In the genomic region with DNA sequence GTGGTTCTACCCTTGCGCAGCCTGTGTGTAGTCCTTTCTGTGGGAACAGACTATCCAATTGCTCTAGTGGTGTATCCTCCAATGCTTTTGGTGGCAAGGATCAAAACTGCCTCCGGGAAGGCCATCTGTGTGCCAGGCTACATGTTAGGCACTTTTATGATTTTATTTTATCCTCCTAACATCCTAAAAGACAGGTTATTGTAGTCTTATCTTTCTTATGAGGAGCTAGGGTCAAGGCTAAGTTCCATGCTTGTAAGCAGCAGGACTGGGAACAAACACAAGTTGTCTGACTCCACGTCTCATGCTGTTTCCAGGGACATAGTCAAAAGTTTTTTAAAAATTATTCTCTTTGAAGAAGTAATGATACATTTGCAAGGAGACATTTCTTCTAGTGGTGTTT, we compare ENCODE assay signal across 27 cellular contexts.
"Had no signal": no experiment of that assay in that cellular context is flagged by ENCODE, and none has a peak within 500 bp of the region (broad histone marks: within the 10 kb centered on the region; RNA-seq: fewer than 3 reads in every experiment).

No MANE protein-coding gene starts in this region.

- H3K4me3 ChIP-seq: colonic mucosa, coronary artery, dorsolateral prefrontal cortex, esophagus muscularis mucosa, esophagus squamous epithelium, gastrocnemius medialis, gastroesophageal sphincter, heart left ventricle had no signal

- H3K4me1 ChIP-seq: colonic mucosa, foreskin keratinocyte, gastrocnemius medialis had no signal

- H3K27ac ChIP-seq: colonic mucosa, coronary artery, dorsolateral prefrontal cortex, epithelial cell of prostate, esophagus muscularis mucosa, esophagus squamous epithelium, foreskin keratinocyte, gastrocnemius medialis, gastroesophageal sphincter, heart left ventricle had no signal

- ATAC-seq: effector memory CD8-positive, alpha-beta T cell; esophagus mucosa; foreskin keratinocyte; gastrocnemius medialis; gastroesophageal sphincter; heart left ventricle had no signal

- H3K36me3 ChIP-seq: colonic mucosa, esophagus muscularis mucosa, esophagus squamous epithelium, gastrocnemius medialis, gastroesophageal sphincter, heart left ventricle had no signal

- H3K27me3 ChIP-seq: colonic mucosa, esophagus muscularis mucosa, foreskin keratinocyte, gastrocnemius medialis, gastroesophageal sphincter, heart left ventricle had no signal

- FAIRE-seq: colon, endometrium, endothelial cell of umbilical vein, frontal cortex had no signal

- H3K9me3 ChIP-seq: colonic mucosa, esophagus muscularis mucosa, esophagus squamous epithelium, gastrocnemius medialis, gastroesophageal sphincter, heart left ventricle had no signal

- DNase-seq: colonic mucosa; cortex of kidney; dermis blood vessel endothelial cell; dorsolateral prefrontal cortex; effector CD4-positive, alpha-beta T cell; effector CD8-positive, alpha-beta T cell; effector memory CD4-positive, alpha-beta T cell; effector memory CD8-positive, alpha-beta T cell; endodermal cell; erythroblast; esophagus squamous epithelium; foreskin fibroblast; foreskin keratinocyte; foreskin melanocyte; gastrocnemius medialis; glutamatergic neuron; head of caudate nucleus; heart left ventricle had no signal
